8 cellular contexts compared by ENCODE assay signal in the genomic region with DNA sequence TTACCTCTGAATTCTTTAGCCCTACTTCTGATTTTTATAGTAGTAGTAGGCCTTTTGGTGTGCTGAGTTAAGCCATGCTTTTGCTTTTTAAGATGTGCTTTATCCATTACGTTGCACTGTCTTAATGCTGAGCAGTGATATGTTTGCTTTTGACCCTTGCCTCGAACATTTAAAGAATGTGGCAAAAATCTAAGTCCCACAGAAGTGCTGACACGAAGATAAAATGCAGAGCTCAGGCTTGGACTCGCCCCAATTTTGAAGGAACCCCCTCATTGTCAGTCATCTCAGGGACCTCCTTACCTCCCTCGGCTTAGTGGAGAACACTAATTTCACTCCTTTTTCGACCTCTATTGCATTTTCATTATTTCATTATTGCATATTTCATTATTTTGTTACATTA.
"Had no signal": no experiment of that assay in that cellular context is flagged by ENCODE, and none has a peak within 500 bp of the region (broad histone marks: within the 10 kb centered on the region; RNA-seq: fewer than 3 reads in every experiment).

No MANE protein-coding gene starts in this region.

- H3K4me3 ChIP-seq: GM23248, HAP-1 had no signal

- DNase-seq: GM23248, GOT3, H7, HFFc6, KBM-7 had no signal

- H3K36me3 ChIP-seq: HAP-1 had no signal

- H3K9ac ChIP-seq: GM23248, KMS-11 had no signal

- H3K9me3 ChIP-seq: HAP-1 had no signal

- ATAC-seq: HCT116 had no signal

- H3K4me2 ChIP-seq: KMS-11 had no signal

- H3K27ac ChIP-seq: GM23248, KMS-11 had no signal

- H3K27ac Mint-ChIP-seq: HFFc6 had no signal

- H3K4me3 Mint-ChIP-seq: HFFc6 had no signal

- H2AFZ ChIP-seq: GM23248 had no signal

- H3K9me3 Mint-ChIP-seq: HFFc6 had no signal
